21 cellular contexts compared by ENCODE assay signal in genomic region chr14:65664436-65664835, GRCh38.
DNase-seq lines count a peak whose midpoint lies in the region; ATAC-seq and TF ChIP-seq lines count a peak whose summit lies in the region.
"Had no signal": no experiment of that assay in that cellular context is flagged by ENCODE, and none has a peak within 500 bp of the region (broad histone marks: within the 10 kb centered on the region; RNA-seq: fewer than 3 reads in every experiment).

No MANE protein-coding gene starts in this region.

- peaks cover 4% of the 10 kb centered on the region for H3K4me1 Mint-ChIP-seq in activated naive CD4-positive, alpha-beta T cell treated with anti-CD3 and anti-CD28 coated beads, Interleukin-2, amount 50 U/mL, for 24 hours
- H3K4me1 Mint-ChIP-seq in stimulated activated memory B cell treated with anti-CD40 and anti-IgM and Interleukin-4, amounts not matched to agents 10 μg/mL and 1 μg/mL and 100 μg/mL, for 72 hours = peaks cover 4% of the 10 kb centered on the region

- H3K9ac ChIP-seq in Karpas-422 (ENCODE audit: low read length) = no peak overlapping the region

- H3K79me2 ChIP-seq in Karpas-422 (ENCODE audit: low read length) = no peaks in the 10 kb centered on the region

- H3K36me3 ChIP-seq in Karpas-422 (ENCODE audit: insufficient read depth, low read length) = no peaks in the 10 kb centered on the region

- H3K4me2 ChIP-seq in Karpas-422 (ENCODE audit: low read depth, low read length, poor library complexity, severe bottlenecking) = peak overlapping the region; percentile 3

- no peaks in the 10 kb centered on the region for H3K27me3 Mint-ChIP-seq in activated naive CD4-positive, alpha-beta T cell treated with anti-CD3 and anti-CD28 coated beads, Interleukin-2, amount 50 U/mL, for 24 hours
- H3K27me3 Mint-ChIP-seq in stimulated activated memory B cell treated with anti-CD40 and anti-IgM and Interleukin-4, amounts not matched to agents 10 μg/mL and 1 μg/mL and 100 μg/mL, for 72 hours = no peaks in the 10 kb centered on the region
- H3K27me3 Mint-ChIP-seq: CD8-positive, alpha-beta memory T cell had no signal

- no peak for TF ChIP-seq CTCF in omental fat pad (IDR thresholded peaks at IDR 0.05)

- no peaks in the 10 kb centered on the region for H3K27me3 ChIP-seq in Karpas-422 (ENCODE audit: low read length)

- no peak overlapping the region for H3K4me3 Mint-ChIP-seq in activated naive CD4-positive, alpha-beta T cell treated with anti-CD3 and anti-CD28 coated beads, Interleukin-2, amount 50 U/mL, for 24 hours
- H3K4me3 Mint-ChIP-seq in stimulated activated memory B cell treated with anti-CD40 and anti-IgM and Interleukin-4, amounts not matched to agents 10 μg/mL and 1 μg/mL and 100 μg/mL, for 72 hours = no peak overlapping the region
- H3K4me3 Mint-ChIP-seq: CD8-positive, alpha-beta memory T cell had no signal

- no peak overlapping the region for H2AFZ ChIP-seq in Karpas-422 (ENCODE audit: low read length)

- peak overlapping the region; percentile 41 for H3K27ac Mint-ChIP-seq in activated naive CD4-positive, alpha-beta T cell treated with anti-CD3 and anti-CD28 coated beads, Interleukin-2, amount 50 U/mL, for 24 hours
- H3K27ac Mint-ChIP-seq in stimulated activated memory B cell treated with anti-CD40 and anti-IgM and Interleukin-4, amounts not matched to agents 10 μg/mL and 1 μg/mL and 100 μg/mL, for 72 hours = peak overlapping the region; percentile 66
- H3K27ac Mint-ChIP-seq: CD8-positive, alpha-beta memory T cell had no signal

- no peak for ATAC-seq in stimulated activated memory B cell treated with anti-CD40 and anti-IgM and Interleukin-4, amounts not matched to agents 10 μg/mL and 1 μg/mL and 100 μg/mL, for 72 hours
- ATAC-seq in GM19395 (IDR thresholded peaks at IDR 0.05; ENCODE audit: unreplicated experiment) = no peak
- ATAC-seq in omental fat pad (ENCODE audit: low FRiP score) = no peak
- ATAC-seq: K562, PC-3 had no signal

- no peaks in the 10 kb centered on the region for H3K9me3 ChIP-seq in Karpas-422 (ENCODE audit: low read length)

- peaks cover 6% of the 10 kb centered on the region for H3K36me3 Mint-ChIP-seq in activated naive CD4-positive, alpha-beta T cell treated with anti-CD3 and anti-CD28 coated beads, Interleukin-2, amount 50 U/mL, for 24 hours
- H3K36me3 Mint-ChIP-seq in stimulated activated memory B cell treated with anti-CD40 and anti-IgM and Interleukin-4, amounts not matched to agents 10 μg/mL and 1 μg/mL and 100 μg/mL, for 72 hours = no peaks in the 10 kb centered on the region

- peaks cover 16% of the 10 kb centered on the region for H3K4me1 ChIP-seq in Karpas-422 (ENCODE audit: low read length)

- no peak for DNase-seq in activated naive CD4-positive, alpha-beta T cell treated with anti-CD3 and anti-CD28 coated beads, Interleukin-2, amount 50 U/mL, for 16 hours
- DNase-seq in Karpas-422 = no peak
- peak; percentile 16 for DNase-seq in iPS DF 4.7 (ENCODE audit: extremely low read depth, low spot score)
- no peak for DNase-seq in omental fat pad (ENCODE audit: low spot score)
- DNase-seq in NCI-H146 (lab: John Stamatoyannopoulos, UW) = no peak
- DNase-seq: 8988T; C1 segment of cervical spinal cord; Calu3; CD8-positive, alpha-beta memory T cell; DMS153; GOT3; NCI-H1105; NCI-H2029 treated with DMSO at 0.1 percent for 48 hours; NCI-H446 treated with DMSO at 0.1 percent for 48 hours; NCI-H526 treated with DMSO at 0.1 percent for 48 hours; PC-3; Right ventricle myocardium superior had no signal

- H3K9me3 Mint-ChIP-seq in activated naive CD4-positive, alpha-beta T cell treated with anti-CD3 and anti-CD28 coated beads, Interleukin-2, amount 50 U/mL, for 24 hours = no peaks in the 10 kb centered on the region
- H3K9me3 Mint-ChIP-seq in stimulated activated memory B cell treated with anti-CD40 and anti-IgM and Interleukin-4, amounts not matched to agents 10 μg/mL and 1 μg/mL and 100 μg/mL, for 72 hours = no peaks in the 10 kb centered on the region
- H3K9me3 Mint-ChIP-seq: CD8-positive, alpha-beta memory T cell had no signal

- H3K9me2 ChIP-seq in Karpas-422 (replicated peaks; ENCODE audit: insufficient read depth, low read length) = no peaks in the 10 kb centered on the region

- no peak overlapping the region for H3K27ac ChIP-seq in Karpas-422 (ENCODE audit: low read length)

- no peaks in the 10 kb centered on the region for H4K20me1 ChIP-seq in Karpas-422 (ENCODE audit: insufficient read depth, low read depth, low read length)

- H3K4me3 ChIP-seq in Karpas-422 (ENCODE audit: low read length) = no peak overlapping the region
- H3K4me3 ChIP-seq: K562 had no signal
